In genomic region chr7:47541485-47541884, GRCh38 we compare ENCODE assay signal across 1 cellular context. TPM values are rescaled to one million over a fixed set of nuclear protein-coding genes. Genes with fewer than 3 reads are reported as not detected.
"Had no signal": no experiment of that assay in that cellular context is flagged by ENCODE, and none has a peak within 500 bp of the region (broad histone marks: within the 10 kb centered on the region; RNA-seq: fewer than 3 reads in every experiment).

No MANE protein-coding gene starts in this region.

RNA-seq across cellular contexts. Expression of gene TNS3, which starts 40.4 kb away (rescaled TPM):
- polyA plus RNA-seq: naive thymus-derived CD4-positive, alpha-beta T cell had no signal
